9 cellular contexts compared by ENCODE assay signal in the genomic region with DNA sequence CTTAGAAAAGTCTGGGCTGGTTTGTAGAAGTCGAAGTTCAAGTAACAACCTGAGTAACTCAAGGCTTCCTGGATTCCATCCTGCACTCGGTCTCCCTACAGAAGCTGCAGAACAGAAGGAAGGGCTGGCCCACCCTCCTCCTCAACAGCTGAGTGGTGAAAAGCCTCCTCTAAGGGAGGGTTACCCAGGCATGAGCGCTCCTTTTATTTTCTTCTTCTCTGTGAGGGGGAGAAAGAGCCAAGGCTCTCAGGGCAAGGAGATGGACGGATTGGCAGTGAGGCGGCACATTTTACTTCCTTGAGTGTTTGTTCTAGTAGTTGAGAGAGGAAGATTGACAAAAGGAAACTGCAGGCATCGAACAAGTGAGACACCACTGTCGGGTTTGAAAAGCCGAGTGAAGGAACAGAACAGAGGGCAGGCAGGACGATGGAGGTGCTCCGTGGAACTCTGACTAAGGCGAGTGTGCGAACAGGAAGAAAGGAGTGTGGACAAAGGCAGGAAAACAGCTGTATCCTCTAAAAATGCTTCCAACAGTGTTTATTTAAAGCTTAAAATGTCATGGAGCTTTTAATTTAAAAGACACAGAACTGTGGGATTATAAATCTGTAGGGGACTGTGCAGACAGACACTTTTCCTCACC. TPM values are rescaled to one million over a fixed set of nuclear protein-coding genes. Genes with fewer than 3 reads are reported as not detected.
DNase-seq lines count a peak whose midpoint lies in the region; ATAC-seq and TF ChIP-seq lines count a peak whose summit lies in the region.
"Had no signal": no experiment of that assay in that cellular context is flagged by ENCODE, and none has a peak within 500 bp of the region (broad histone marks: within the 10 kb centered on the region; RNA-seq: fewer than 3 reads in every experiment).

No MANE protein-coding gene starts in this region.

- no peak overlapping the region for H3K23ac ChIP-seq in trophoblast cell (ENCODE audit: low read length)

- H2AK5ac ChIP-seq in trophoblast cell (ENCODE audit: low read length) = no peak overlapping the region

- peak; percentile 59 for DNase-seq in OCI-LY7 (ENCODE audit: low spot score)
- peak; percentile 22 for DNase-seq in fibroblast of villous mesenchyme (ENCODE audit: low read depth)
- DNase-seq in retina = peak; percentile 68
- no peak for DNase-seq in trophoblast cell
- no peak for DNase-seq in effector CD4-positive, alpha-beta T cell
- DNase-seq: T-cell had no signal

- H3F3A ChIP-seq in DOHH2 (ENCODE audit: control insufficient read depth, insufficient read depth) = peaks cover 13% of the 10 kb centered on the region; the same call in 1 of the 2 replicates

- H3K79me1 ChIP-seq in trophoblast cell (ENCODE audit: low read length) = no peaks in the 10 kb centered on the region

- H2AFZ ChIP-seq in OCI-LY7 (ENCODE audit: low read length) (no peak overlapping the region), trophoblast cell (ENCODE audit: insufficient read depth, low read length, poor library complexity) (no peak overlapping the region)

- H3K36me3 ChIP-seq in DOHH2 (ENCODE audit: control insufficient read depth, low read length) (peaks cover 62% of the 10 kb centered on the region), OCI-LY7 (ENCODE audit: insufficient read depth, low read length) (peaks cover 38% of the 10 kb centered on the region), trophoblast cell (ENCODE audit: control insufficient read depth in 1 of 2, insufficient read depth in 2 of 2, low read length in 2 of 2) (no peaks in the 10 kb centered on the region)

- no peak overlapping the region for H4K12ac ChIP-seq in trophoblast cell (ENCODE audit: low read depth, low read length)

- no peak overlapping the region for H4K91ac ChIP-seq in trophoblast cell (ENCODE audit: low read depth, low read length)

- no peak overlapping the region for H4K8ac ChIP-seq in trophoblast cell (ENCODE audit: low read depth, low read length)

- H3K4me1 ChIP-seq in DOHH2 (ENCODE audit: control insufficient read depth, low read length) = peaks cover 62% of the 10 kb centered on the region
- peaks cover 76% of the 10 kb centered on the region for H3K4me1 ChIP-seq in OCI-LY7 (ENCODE audit: insufficient read depth, low read length, poor library complexity, severe bottlenecking)
- H3K4me1 ChIP-seq in trophoblast cell (ENCODE audit: control insufficient read depth in 1 of 2, insufficient read depth in 2 of 2, low read length in 2 of 2) = peaks cover 3 to 7% of the 10 kb centered on the region in 2 experiments

- H3K9me3 ChIP-seq in DOHH2 (ENCODE audit: control insufficient read depth, insufficient read depth, low read length) (no peaks in the 10 kb centered on the region), OCI-LY7 (ENCODE audit: low read length) (0 out of 2 replicates have a peak, but pooled peaks cover 5% of the 10 kb centered on the region), trophoblast cell (ENCODE audit: insufficient read depth, low read depth, low read length) (no peaks in the 10 kb centered on the region)

- no TSS peak for BruUV-seq in OCI-LY7 (replicated peaks; lab: Mats Ljungman, UMichigan)

- no peak overlapping the region for H3K14ac ChIP-seq in trophoblast cell (ENCODE audit: low read length)

- H3K4me2 ChIP-seq in DOHH2 (ENCODE audit: low read length) (peak overlapping the region; percentile 85), OCI-LY7 (ENCODE audit: low read length) (peak overlapping the region; percentile 71), trophoblast cell (ENCODE audit: low read length) (no peak overlapping the region)

- H2BK120ac ChIP-seq in trophoblast cell (ENCODE audit: insufficient read depth, low read length, poor library complexity) = no peak overlapping the region

- H3K27ac ChIP-seq in DOHH2 (ENCODE audit: low read depth, low read length) (peak overlapping the region; percentile 98), OCI-LY7 (ENCODE audit: low read depth, low read length, poor library complexity, severe bottlenecking) (peak overlapping the region; percentile 100), trophoblast cell (ENCODE audit: low read depth, low read length) (no peak overlapping the region)

- no peak for ATAC-seq in GM18867 (IDR thresholded peaks at IDR 0.05; ENCODE audit: unreplicated experiment)
- no peak for ATAC-seq in HG02885 (IDR thresholded peaks at IDR 0.05; ENCODE audit: poor library complexity, unreplicated experiment)

- no peak overlapping the region for H2BK12ac ChIP-seq in trophoblast cell (ENCODE audit: low read length)

- intact Hi-C loops in OCI-LY7 (cut with micrococcal nuclease; ENCODE audit: unreplicated experiment) = no loop called here

- H3K18ac ChIP-seq in trophoblast cell (ENCODE audit: low read length) = no peak overlapping the region

- CTCF ChIA-PET in OCI-LY7 (lab: Charles Lee; ENCODE audit: unreplicated experiment) = no interaction called here

- peaks cover 59% of the 10 kb centered on the region for H3K79me2 ChIP-seq in DOHH2 (ENCODE audit: control insufficient read depth, low read length)
- peaks cover 40% of the 10 kb centered on the region; the same call in 1 of the 2 replicates for H3K79me2 ChIP-seq in OCI-LY7 (ENCODE audit: insufficient read depth, low read depth, low read length)
- H3K79me2 ChIP-seq in trophoblast cell (ENCODE audit: control insufficient read depth, insufficient read depth, low read length, poor library complexity) = no peaks in the 10 kb centered on the region

- H3K27me3 ChIP-seq in DOHH2 (ENCODE audit: control insufficient read depth, low read length) (no peaks in the 10 kb centered on the region), trophoblast cell (ENCODE audit: insufficient read depth, low read length) (no peaks in the 10 kb centered on the region)

- WGBS in trophoblast cell (ENCODE audit: extremely low coverage, insufficient coverage, insufficient read length) = no CpG with 5 or more reads among the region's 12 CpGs

- H4K20me1 ChIP-seq in DOHH2 (ENCODE audit: control insufficient read depth, insufficient read depth, low read depth, low read length) = no peaks in the 10 kb centered on the region
- H4K20me1 ChIP-seq in OCI-LY7 (ENCODE audit: insufficient read depth, low read length) = no peaks in the 10 kb centered on the region

- no peak overlapping the region for H3K4ac ChIP-seq in trophoblast cell (ENCODE audit: low read depth, low read length)

- POLR2A ChIA-PET in OCI-LY7 (lab: Charles Lee) = interaction anchor here (0.5 to 4.4 kb wide), 12 partner anchors 8 to 678 kb away, joined by 3 to 25 read pairs (median 4); no protein-coding TSS in a partner anchor

- no peak overlapping the region for H3K9ac ChIP-seq in trophoblast cell (ENCODE audit: low read length)

- TF ChIP-seq CTCF in DOHH2 (IDR thresholded peaks at IDR 0.05; ENCODE audit: low read depth, low read length, poor library complexity, severe bottlenecking) (no peak), OCI-LY7 (conservative IDR thresholded peaks at IDR 0.05; ENCODE audit: low read length) (no peak), fibroblast of villous mesenchyme (IDR thresholded peaks at IDR 0.05; ENCODE audit: insufficient read depth, low read depth, low read length) (no peak)

- H2BK5ac ChIP-seq in trophoblast cell (ENCODE audit: low read depth, low read length, poor library complexity) = no peak overlapping the region

- H3K9me2 ChIP-seq in DOHH2 (replicated peaks; ENCODE audit: control insufficient read depth, low read length) (no peaks in the 10 kb centered on the region), OCI-LY7 (ENCODE audit: insufficient read depth, low read length) (no peaks in the 10 kb centered on the region)

- H3K4me3 ChIP-seq in DOHH2 (ENCODE audit: low read length) = peak overlapping the region; percentile 66
- H3K4me3 ChIP-seq in OCI-LY7 (ENCODE audit: low read depth, low read length, poor library complexity, severe bottlenecking) = peak overlapping the region; percentile 52
- H3K4me3 ChIP-seq in fibroblast of villous mesenchyme (ENCODE audit: low read depth, low read length) = peak overlapping the region; percentile 36
- H3K4me3 ChIP-seq in trophoblast cell (ENCODE audit: low read depth, low read length) = no peak overlapping the region

RNA-seq across cellular contexts. Expression of a gene that starts 38.4 kb away (rescaled TPM):
- total RNA-seq in OCI-LY7 (2014; rRNA removed; shearing (Covaris generic)) = 15.2 and 16.3 TPM in 2 replicates
- 40.3 and 47.0 TPM in 2 replicates for total RNA-seq in OCI-LY7 (2022)
- total RNA-seq in fibroblast of villous mesenchyme = 4.5 and 6.9 TPM in 2 replicates
- polyA plus RNA-seq in trophoblast cell (2013) = 61.0 and 67.8 TPM in 2 replicates

RNA-seq across cellular contexts. Expression of a gene that starts 38.8 kb away (rescaled TPM):
- 8.8 and 21.1 TPM in 2 replicates for total RNA-seq in OCI-LY7 (2014; rRNA removed; shearing (Covaris generic))
- 25.7 and 28.6 TPM in 2 replicates for total RNA-seq in OCI-LY7 (2022)
- 11.0 and 15.1 TPM in 2 replicates for total RNA-seq in fibroblast of villous mesenchyme
- polyA plus RNA-seq in trophoblast cell (2013) = 17.0 and 17.1 TPM in 2 replicates

Comparison
In these comparisons a context has a peak if more than half of its experiments do, and no peak if none do; other contexts are left out.
1. DNase-seq: peak in OCI-LY7 (single experiment), fibroblast of villous mesenchyme (single experiment) and retina (single experiment); none in trophoblast cell (0 of 2) and effector CD4-positive, alpha-beta T cell (single experiment).